8 cellular contexts compared by ENCODE assay signal in the genomic region with DNA sequence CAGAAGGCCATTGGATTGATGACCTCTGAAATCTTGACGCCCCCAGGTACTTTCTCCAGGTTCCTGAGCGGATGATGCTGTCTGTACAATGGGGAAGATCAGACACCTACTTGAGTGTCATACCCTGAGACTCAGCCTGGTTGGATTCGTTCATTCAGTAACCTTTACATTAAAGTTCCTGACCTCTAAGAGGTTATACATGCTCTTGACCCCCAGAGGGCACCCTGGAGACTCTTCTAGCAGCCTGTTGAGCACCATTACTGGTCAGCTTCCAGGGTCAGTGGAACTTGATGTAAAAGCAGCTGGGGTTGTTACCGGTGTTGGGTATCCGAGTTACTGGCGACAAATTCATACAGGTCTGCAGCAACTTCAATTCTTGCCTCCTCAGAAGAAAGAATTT.
A peak's percentile ranks its signal among the peaks of the same experiment; 100 is the strongest.
DNase-seq lines count a peak whose midpoint lies in the region; ATAC-seq and TF ChIP-seq lines count a peak whose summit lies in the region.

No MANE protein-coding gene starts in this region.

- POLR2A ChIA-PET in BJ (lab: Charles Lee) = no interaction called here

- peak; percentile 50 to 59 for ATAC-seq in lower lobe of right lung

- 49 to 63% methylated on average over 6 of the region's 6 CpGs for WGBS in sigmoid colon, 2 donors

- TF ChIP-seq CTCF in BJ (IDR thresholded peaks at IDR 0.05; ENCODE audit: insufficient read depth, low read depth, low read length) (peak; percentile 36), GM13976 (IDR thresholded peaks at IDR 0.05; ENCODE audit: borderline replicate concordance, control extremely low read depth, extremely low read depth, insufficient read depth, missing control alignments) (peak; percentile 26), lower lobe of right lung (IDR thresholded peaks at IDR 0.05) (peak; percentile 24), sigmoid colon (IDR thresholded peaks at IDR 0.05) (no peak), vagina (IDR thresholded peaks at IDR 0.05) (no peak)

- H3K9me3 ChIP-seq in lower lobe of right lung (no peaks in the 10 kb centered on the region), sigmoid colon (no peaks in the 10 kb centered on the region), vagina (no peaks in the 10 kb centered on the region)

- H3K4me3 ChIP-seq in BJ (ENCODE audit: low read depth, low read length) = no peak overlapping the region
- H3K4me3 ChIP-seq in Jurkat, Clone E6-1 (ENCODE audit: low read length) = no peak overlapping the region
- no peak overlapping the region for H3K4me3 ChIP-seq in lower lobe of right lung
- no peak overlapping the region for H3K4me3 ChIP-seq in sigmoid colon
- H3K4me3 ChIP-seq in vagina = no peak overlapping the region

- H3K36me3 ChIP-seq in BJ (ENCODE audit: control insufficient read depth, insufficient read depth, low read length) (no peaks in the 10 kb centered on the region), lower lobe of right lung (no peaks in the 10 kb centered on the region), sigmoid colon (no peaks in the 10 kb centered on the region), vagina (no peaks in the 10 kb centered on the region)

- TF ChIP-seq EP300 in sigmoid colon (IDR thresholded peaks at IDR 0.05) = no peak

- H3K27me3 ChIP-seq in BJ (ENCODE audit: control insufficient read depth, insufficient read depth, low read length) (peaks cover 11% of the 10 kb centered on the region), lower lobe of right lung (ENCODE audit: low read depth) (peaks cover 3% of the 10 kb centered on the region), sigmoid colon (peaks cover 0 to 4% (median 0%) of the 10 kb centered on the region in 3 donors), vagina (no peaks in the 10 kb centered on the region)

- TF ChIP-seq POLR2A in sigmoid colon (IDR thresholded peaks at IDR 0.05) (no peak), vagina (IDR thresholded peaks at IDR 0.05) (no peak)

- CTCF ChIA-PET in BJ (lab: Yijun Ruan, JAX) = interaction anchor here (1.1 to 4.2 kb wide), 7 partner anchors 9 to 537 kb away, joined by 3 to 23 read pairs (median 5); no protein-coding TSS in a partner anchor

- intact Hi-C loops in lower lobe of right lung (cut with DNase I) (no loop called here), sigmoid colon (cut with DNase I) (no loop called here), vagina (cut with DNase I) (no loop called here)

- in situ Hi-C loops in GM13976 (cut with MboI; ENCODE audit: low sequenced_read_pairs, unreplicated experiment) = loop anchor here (25.0 kb wide), 2 partner anchors 537 to 812 kb away; no protein-coding TSS in a partner anchor

- DNase-seq in BJ (ENCODE audit: low read depth) (no peak), GM13976 (ENCODE audit: low spot score) (peak; percentile 56), lower lobe of right lung (no peak), sigmoid colon (no peak), vagina (ENCODE audit: extremely low spot score in 2 of 2) (no peak)
- DNase-seq in Jurkat, Clone E6-1 (ENCODE audit: low read depth, low spot score) = peak; percentile 28
- DNase-seq in activated CD4-positive, alpha-beta T cell treated with anti-CD3 and anti-CD28 coated beads, Interleukin-2, amount 50 U/mL, for 48 hours = peak; percentile 12 to 36
- DNase-seq in activated CD4-positive, CD25-positive, alpha-beta regulatory T cell treated with anti-CD3 and anti-CD28 coated beads, Interleukin-2, amount 50 U/mL, for 72 hours = no peak

- no peak overlapping the region for H3K27ac ChIP-seq in lower lobe of right lung
- no peak overlapping the region for H3K27ac ChIP-seq in sigmoid colon
- no peak overlapping the region for H3K27ac ChIP-seq in vagina

- H3K4me1 ChIP-seq in lower lobe of right lung (no peaks in the 10 kb centered on the region), sigmoid colon (no peaks in the 10 kb centered on the region), vagina (no peaks in the 10 kb centered on the region)

Comparison
In these comparisons a context has a peak if more than half of its experiments do, and no peak if none do; other contexts are left out.
1. DNase-seq: peak in GM13976 (single experiment), Jurkat, Clone E6-1 (single experiment) and activated CD4-positive, alpha-beta T cell treated with anti-CD3 and anti-CD28 coated beads, Interleukin-2, amount 50 U/mL, for 48 hours (2 of 2); none in BJ (single experiment), lower lobe of right lung (single experiment), activated CD4-positive, CD25-positive, alpha-beta regulatory T cell treated with anti-CD3 and anti-CD28 coated beads, Interleukin-2, amount 50 U/mL, for 72 hours (single experiment), sigmoid colon (single experiment) and vagina (0 of 2).
2. CTCF ChIP-seq: peak in BJ (single experiment), GM13976 (single experiment) and lower lobe of right lung (single experiment); none in sigmoid colon (0 of 4) and vagina (0 of 3).